19 cellular contexts compared by ENCODE assay signal in genomic region chr6:113684382-113684901, GRCh38.
DNase-seq lines count a peak whose midpoint lies in the region; ATAC-seq, FAIRE-seq and TF ChIP-seq lines count a peak whose summit lies in the region.
"Had no signal": no experiment of that assay in that cellular context is flagged by ENCODE, and none has a peak within 500 bp of the region (broad histone marks: within the 10 kb centered on the region; RNA-seq: fewer than 3 reads in every experiment).

No MANE protein-coding gene starts in this region.

- FAIRE-seq in endothelial cell of umbilical vein (lab: Jason Lieb, UNC) = no peak
- FAIRE-seq: islet of Langerhans, small intestine had no signal

- DNase-seq in HL-60 (ENCODE audit: low read depth in 1 of 2, low spot score in 1 of 2) (no peak), RWPE2 (ENCODE audit: low spot score) (no peak), endothelial cell of umbilical vein (ENCODE audit: low read depth, low spot score) (peak; percentile 58), renal cortical epithelial cell (ENCODE audit: low read depth) (peak; percentile 75), prostate gland (ENCODE audit: low spot score) (no peak), NCI-H187 (lab: John Stamatoyannopoulos, UW) (no peak)
- DNase-seq in stimulated activated CD4-positive, alpha-beta T cell treated with anti-CD3 and anti-CD28 coated beads, Interleukin-1b, Interleukin-23, amount 100 ng/mL, for 48 hours = no peak
- DNase-seq: activated CD4-positive, alpha-beta T cell treated with anti-CD3 and anti-CD28 coated beads for 48 hours; activated T-cell treated with anti-CD3 and anti-CD28 coated beads for 4 hours; caudate nucleus; CD4-positive, CD25-positive, alpha-beta regulatory T cell; NCI-H2081; NCI-H69; ovary; small intestine; stimulated activated naive CD8-positive, alpha-beta T cell treated with anti-CD3 and anti-CD28 coated beads, Interleukin-15, amount 100 ng/mL, for 72 hours had no signal

- POLR2A ChIA-PET in endothelial cell of umbilical vein (lab: Charles Lee) = no interaction called here

- H2AFZ ChIP-seq in endothelial cell of umbilical vein (ENCODE audit: low read depth, low read length) = no peak overlapping the region

- TSS peak; percentile 93 for BruUV-seq in endothelial cell of umbilical vein (replicated peaks; lab: Mats Ljungman, UMichigan)

- 74% methylated on average over 2 of the region's 2 CpGs for WGBS in prostate gland

- intact Hi-C loops in endothelial cell of umbilical vein (cut with micrococcal nuclease) = no loop called here
- intact Hi-C loops in prostate gland (cut with DNase I) = no loop called here

- no peak overlapping the region for H3K9ac ChIP-seq in endothelial cell of umbilical vein (replicated peaks; ENCODE audit: extremely low read depth, insufficient read depth, low read length)

- H3K27ac ChIP-seq in HL-60 (replicated peaks) (peak overlapping the region; percentile 11), RWPE2 (ENCODE audit: poor library complexity, severe bottlenecking) (no peak overlapping the region), endothelial cell of umbilical vein (ENCODE audit: insufficient read depth, low read depth, low read length) (no peak overlapping the region), prostate gland (no peak overlapping the region)
- H3K27ac ChIP-seq: ovary had no signal

- ATAC-seq in RWPE2 (ENCODE audit: low read depth) = peak; percentile 66; the same call in 2 of the 3 replicates
- ATAC-seq: activated naive CD4-positive, alpha-beta T cell treated with anti-CD3 and anti-CD28 coated beads, Interleukin-2, amount 50 U/mL, for 72 hours; Right ventricle myocardium inferior; stimulated activated naive CD8-positive, alpha-beta T cell treated with anti-CD3 and anti-CD28 coated beads, Interleukin-15, amount 100 ng/mL, for 72 hours had no signal

- H3K9me1 ChIP-seq in endothelial cell of umbilical vein (replicated peaks; ENCODE audit: control insufficient read depth, extremely low read depth, insufficient read depth, low read length) = no peaks in the 10 kb centered on the region

- H3K79me2 ChIP-seq in endothelial cell of umbilical vein (ENCODE audit: control insufficient read depth, insufficient read depth, low read length) = no peaks in the 10 kb centered on the region

- H3K4me1 ChIP-seq in RWPE2 (ENCODE audit: insufficient read depth, poor library complexity, severe bottlenecking) (peaks cover 9% of the 10 kb centered on the region), endothelial cell of umbilical vein (ENCODE audit: control insufficient read depth, extremely low read depth, insufficient read depth, low read length) (no peaks in the 10 kb centered on the region), prostate gland (replicated peaks) (no peaks in the 10 kb centered on the region)

- TF ChIP-seq CTCF in HL-60 (IDR thresholded peaks at IDR 0.05; ENCODE audit: insufficient read depth, low read length) (no peak), RWPE2 (IDR thresholded peaks at IDR 0.05; ENCODE audit: poor library complexity, severe bottlenecking) (no peak), endothelial cell of umbilical vein (IDR thresholded peaks at IDR 0.05; ENCODE audit: extremely low read depth in 1 of 2, insufficient read depth in 1 of 2, low read depth in 1 of 2, low read length in 2 of 2) (no peak), prostate gland (IDR thresholded peaks at IDR 0.05) (no peak)

- no peaks in the 10 kb centered on the region for H3K9me3 ChIP-seq in RWPE2 (ENCODE audit: severe bottlenecking)
- no peaks in the 10 kb centered on the region for H3K9me3 ChIP-seq in endothelial cell of umbilical vein (replicated peaks; ENCODE audit: control insufficient read depth, insufficient read depth, low read length)
- no peaks in the 10 kb centered on the region for H3K9me3 ChIP-seq in prostate gland
- H3K9me3 ChIP-seq: ovary had no signal

- H3K27me3 ChIP-seq in HL-60 (ENCODE audit: insufficient read depth, poor library complexity, severe bottlenecking) (no peaks in the 10 kb centered on the region), RWPE2 (ENCODE audit: insufficient read depth, poor library complexity, severe bottlenecking) (no peaks in the 10 kb centered on the region), endothelial cell of umbilical vein (ENCODE audit: control insufficient read depth in 2 of 2, insufficient read depth in 2 of 2, low read length in 2 of 2) (no peaks in the 10 kb centered on the region), prostate gland (replicated peaks; ENCODE audit: insufficient read depth) (no peaks in the 10 kb centered on the region)
- H3K27me3 ChIP-seq: ovary had no signal

- H4K20me1 ChIP-seq in endothelial cell of umbilical vein (replicated peaks; ENCODE audit: control insufficient read depth, extremely low read depth, insufficient read depth, low read length) = no peaks in the 10 kb centered on the region

- H3K4me2 ChIP-seq in endothelial cell of umbilical vein (ENCODE audit: insufficient read depth, low read length) = no peak overlapping the region

- dilution Hi-C loops in endothelial cell of umbilical vein (cut with MboI; ENCODE audit: extremely low pct_ligation_motif_present, low sequenced_read_pairs) = no loop called here

- H3K36me3 ChIP-seq in RWPE2 (ENCODE audit: low read depth) = no peaks in the 10 kb centered on the region
- no peaks in the 10 kb centered on the region for H3K36me3 ChIP-seq in endothelial cell of umbilical vein (ENCODE audit: control insufficient read depth in 2 of 2, extremely low read depth in 1 of 2, insufficient read depth in 2 of 2, low read length in 2 of 2)
- H3K36me3 ChIP-seq in prostate gland = no peaks in the 10 kb centered on the region
- H3K36me3 ChIP-seq: ovary had no signal

- TF ChIP-seq POLR2A in endothelial cell of umbilical vein (IDR thresholded peaks at IDR 0.05; ENCODE audit: low read depth, low read length) (no peak), prostate gland (IDR thresholded peaks at IDR 0.05) (no peak)

- CTCF ChIA-PET in endothelial cell of umbilical vein (lab: Charles Lee) = interaction anchor here (1.4 to 1.7 kb wide), 2 partner anchors 14 to 87 kb away, joined by 3 read pairs; no protein-coding TSS in a partner anchor

- H3K4me3 ChIP-seq in HL-60 (replicated peaks; ENCODE audit: insufficient read depth, low read length) = no peak overlapping the region
- H3K4me3 ChIP-seq in RWPE2 (ENCODE audit: severe bottlenecking) = no peak overlapping the region
- no peak overlapping the region for H3K4me3 ChIP-seq in endothelial cell of umbilical vein (replicated peaks in 1 of 3; ENCODE audit: insufficient read depth in 1 of 3, low read depth in 1 of 3, low read length in 3 of 3)
- no peak overlapping the region for H3K4me3 ChIP-seq in prostate gland
- H3K4me3 ChIP-seq: ovary had no signal

TF ChIP-seq in endothelial cell of umbilical vein, 7 proteins besides CTCF, POLR2A, EP300 and RAD21:
- TF ChIP-seq MYC (IDR thresholded peaks at IDR 0.05; ENCODE audit: low read depth, low read length) (no peak), FOS (IDR thresholded peaks at IDR 0.05; ENCODE audit: borderline replicate concordance, insufficient read depth, low read length) (no peak)
- TF ChIP-seq, protein P1, sequence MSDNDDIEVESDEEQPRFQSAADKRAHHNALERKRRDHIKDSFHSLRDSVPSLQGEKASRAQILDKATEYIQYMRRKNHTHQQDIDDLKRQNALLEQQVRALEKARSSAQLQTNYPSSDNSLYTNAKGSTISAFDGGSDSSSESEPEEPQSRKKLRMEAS (IDR thresholded peaks at IDR 0.05; ENCODE audit: insufficient read depth, insufficient read length) = no peak

Comparison
In these comparisons a context has a peak if more than half of its experiments do, and no peak if none do; other contexts are left out.
1. DNase-seq: peak in endothelial cell of umbilical vein (single experiment) and renal cortical epithelial cell (single experiment); none in HL-60 (0 of 2), RWPE2 (single experiment), stimulated activated CD4-positive, alpha-beta T cell treated with anti-CD3 and anti-CD28 coated beads, Interleukin-1b, Interleukin-23, amount 100 ng/mL, for 48 hours (single experiment), prostate gland (single experiment) and NCI-H187 (0 of 2).